In genomic region chr4:102430511-102430910, GRCh38 we compare ENCODE assay signal across 8 cellular contexts.
DNase-seq lines count a peak whose midpoint lies in the region; ATAC-seq and TF ChIP-seq lines count a peak whose summit lies in the region.

No MANE protein-coding gene starts in this region.

- DNase-seq in CD4-positive, alpha-beta T cell = no peak
- DNase-seq in ascending aorta (ENCODE audit: low spot score in 2 of 2) (no peak), left colon (no peak), thoracic aorta (ENCODE audit: low spot score) (no peak)
- DNase-seq in activated effector memory CD4-positive, alpha-beta T cell treated with Interleukin-2 at 50 U/mL for 16 hours = no peak

- H3K27me3 ChIP-seq in CD4-positive, alpha-beta T cell (ENCODE audit: control insufficient read depth, insufficient read depth, low read length) = no peaks in the 10 kb centered on the region
- H3K27me3 ChIP-seq in ascending aorta (no peaks in the 10 kb centered on the region), thoracic aorta (replicated peaks; ENCODE audit: insufficient read depth) (no peaks in the 10 kb centered on the region)

- H3K27ac Mint-ChIP-seq in CD4-positive, alpha-beta T cell = peak overlapping the region; percentile 74

- H3K36me3 Mint-ChIP-seq in CD4-positive, alpha-beta T cell (ENCODE audit: low read depth) = peaks cover 10% of the 10 kb centered on the region

- TF ChIP-seq CTCF in CD4-positive, alpha-beta T cell (IDR thresholded peaks at IDR 0.05) = no peak
- no peak for TF ChIP-seq CTCF in ascending aorta (IDR thresholded peaks at IDR 0.05)
- no peak for TF ChIP-seq CTCF in thoracic aorta (IDR thresholded peaks at IDR 0.05)

- CTCF ChIA-PET in CD4-positive, alpha-beta T cell (lab: Charles Lee) = interaction anchor here (0.6 to 1.8 kb wide), 35 partner anchors 7 to 1083 kb away, joined by 3 to 6 read pairs (median 3); partner anchors contain the start of genes PPP3CA, SLC39A8 and UBE2D3

- peak overlapping the region; percentile 87 for H3K4me3 Mint-ChIP-seq in CD4-positive, alpha-beta T cell

- ATAC-seq in CD4-positive, alpha-beta T cell (ENCODE audit: poor library complexity) = no peak
- ATAC-seq in HG02798 (IDR thresholded peaks at IDR 0.05; ENCODE audit: poor library complexity, unreplicated experiment) (peak; percentile 2), left colon (peak; percentile 19), thoracic aorta (ENCODE audit: insufficient number of reproducible peaks, low FRiP score, low read depth) (no peak), esophagus mucosa (no peak), GM18870 (IDR thresholded peaks at IDR 0.05; ENCODE audit: unreplicated experiment) (no peak)

- H3K9me3 Mint-ChIP-seq in CD4-positive, alpha-beta T cell = no peaks in the 10 kb centered on the region

- no peaks in the 10 kb centered on the region for H3K9me3 ChIP-seq in CD4-positive, alpha-beta T cell (ENCODE audit: control insufficient read depth, low read length)
- no peaks in the 10 kb centered on the region for H3K9me3 ChIP-seq in ascending aorta
- no peaks in the 10 kb centered on the region for H3K9me3 ChIP-seq in thoracic aorta

- H3K4me1 ChIP-seq in ascending aorta (no peaks in the 10 kb centered on the region), thoracic aorta (ENCODE audit: control insufficient read depth in 1 of 2, low read depth in 2 of 2) (no peaks in the 10 kb centered on the region)

- POLR2A ChIA-PET in CD4-positive, alpha-beta T cell (lab: Charles Lee) = interaction anchor here (0.6 to 1.8 kb wide), 10 partner anchors 86 to 697 kb away, joined by 3 to 12 read pairs (median 4); partner anchors contain the start of genes BDH2, CISD2, MANBA and SLC39A8

- intact Hi-C loops in CD4-positive, alpha-beta T cell (cut with DNase I, micrococcal nuclease) = loop anchor here (5.0 to 10.0 kb wide), 3 partner anchors 197 to 667 kb away; partner anchors contain the start of genes BDH2 (in 1 of the 2) and UBE2D3 (in 1 of the 2)
- intact Hi-C loops in ascending aorta (cut with DNase I) (loop anchor here (2.0 to 5.0 kb wide), 5 partner anchors 70 to 587 kb away; partner anchors contain the start of genes NFKB1, SLC39A8 and SLC9B1), left colon (cut with DNase I, micrococcal nuclease) (loop anchor here in 1 of 2 donors (5.0 kb wide), 1 partner anchor 577 kb away; no protein-coding TSS in a partner anchor)

- H3K4me3 ChIP-seq in ascending aorta (peak overlapping the region; percentile 66 to 87), thoracic aorta (peak overlapping the region; percentile 77)

- no peaks in the 10 kb centered on the region for H3K36me3 ChIP-seq in ascending aorta
- no peaks in the 10 kb centered on the region for H3K36me3 ChIP-seq in thoracic aorta

- no peak overlapping the region for H3K27ac ChIP-seq in CD4-positive, alpha-beta T cell (ENCODE audit: low read depth, low read length)
- H3K27ac ChIP-seq in ascending aorta (peak overlapping the region; percentile 49 to 70), thoracic aorta (peak overlapping the region in 1 of 2 donors; percentile 4)

- peaks cover 6% of the 10 kb centered on the region for H3K4me1 Mint-ChIP-seq in CD4-positive, alpha-beta T cell (ENCODE audit: low read depth)

- H3K27me3 Mint-ChIP-seq in CD4-positive, alpha-beta T cell = no peaks in the 10 kb centered on the region

Comparison
In these comparisons a context has a peak if more than half of its experiments do, and no peak if none do; other contexts are left out.
1. ATAC-seq: peak in HG02798 (single experiment) and left colon (single experiment); none in CD4-positive, alpha-beta T cell (single experiment), thoracic aorta (single experiment), esophagus mucosa (single experiment) and GM18870 (single experiment).